ENCODE assay signal across 1 cellular context in genomic region chr13:98444381-98444780, GRCh38.
TF ChIP-seq lines count a peak whose summit lies in the region.

No MANE protein-coding gene starts in this region.

TF ChIP-seq in H1, 55 proteins besides CTCF, POLR2A, EP300 and RAD21 (continued from another document):
- TF ChIP-seq CHD7 (IDR thresholded peaks at IDR 0.05; ENCODE audit: insufficient replicate concordance, low read length): no peak
- TF ChIP-seq KDM1A (IDR thresholded peaks at IDR 0.05; ENCODE audit: borderline replicate concordance, low read length): no peak
- no peak for TF ChIP-seq RXRA (IDR thresholded peaks at IDR 0.05; ENCODE audit: insufficient read depth, low read depth, low read length)
- TF ChIP-seq ATF3 (IDR thresholded peaks at IDR 0.05; ENCODE audit: insufficient read depth, low read depth, low read length): no peak
- no peak for TF ChIP-seq JUND (IDR thresholded peaks at IDR 0.05; ENCODE audit: low read length)
- TF ChIP-seq EGR1 (IDR thresholded peaks at IDR 0.05; ENCODE audit: borderline replicate concordance, low read depth, low read length): no peak
- no peak for TF ChIP-seq RFX5 (IDR thresholded peaks at IDR 0.05; ENCODE audit: borderline replicate concordance, low read depth, low read length)
- no peak for TF ChIP-seq SP4 (IDR thresholded peaks at IDR 0.05; ENCODE audit: low read length)
- no peak for TF ChIP-seq TCF12 (IDR thresholded peaks at IDR 0.05; ENCODE audit: low read depth, low read length)
- TF ChIP-seq SAP30 (IDR thresholded peaks at IDR 0.05; ENCODE audit: insufficient read depth, insufficient replicate concordance, low read length): no peak
- no peak for TF ChIP-seq CHD2 (IDR thresholded peaks at IDR 0.05; ENCODE audit: low read length)
- no peak for TF ChIP-seq ASH2L (IDR thresholded peaks at IDR 0.05; ENCODE audit: low read length)
